Comparison of ENCODE assay signal across 29 cellular contexts in genomic region chr1:203473281-203473680, GRCh38. TPM values are rescaled to one million over a fixed set of nuclear protein-coding genes. Genes with fewer than 3 reads are reported as not detected.
"Had no signal": no experiment of that assay in that cellular context is flagged by ENCODE, and none has a peak within 500 bp of the region (broad histone marks: within the 10 kb centered on the region; RNA-seq: fewer than 3 reads in every experiment).

No MANE protein-coding gene starts in this region.

- H3K27ac ChIP-seq: pancreas, right lobe of liver, spleen had no signal

- H3K27ac Mint-ChIP-seq: immature natural killer cell; stimulated activated memory B cell treated with anti-CD40 and anti-IgM and Interleukin-4, amounts not matched to agents 10 μg/mL and 1 μg/mL and 100 μg/mL, for 72 hours; stimulated activated naive CD8-positive, alpha-beta T cell treated with anti-CD3 and anti-CD28 coated beads, Interleukin-15, Interleukin-2, amounts not matched to agents 100 ng/mL and 50 ng/mL, for 24 hours had no signal

- H3K27me3 ChIP-seq: gastroesophageal sphincter, pancreas, right lobe of liver had no signal

- H3K4me3 ChIP-seq: gastroesophageal sphincter, mucosa of descending colon, pancreas, right lobe of liver, spleen had no signal

- ATAC-seq: esophagus mucosa; gastroesophageal sphincter; mucosa of descending colon; naive thymus-derived CD8-positive, alpha-beta T cell; pancreas; right lobe of liver; stimulated activated memory B cell treated with anti-CD40 and anti-IgM and Interleukin-4, amounts not matched to agents 10 μg/mL and 1 μg/mL and 100 μg/mL, for 72 hours had no signal

- H3K9me3 Mint-ChIP-seq: immature natural killer cell; naive thymus-derived CD8-positive, alpha-beta T cell; neural crest cell; stimulated activated memory B cell treated with anti-CD40 and anti-IgM and Interleukin-4, amounts not matched to agents 10 μg/mL and 1 μg/mL and 100 μg/mL, for 72 hours; stimulated activated naive CD8-positive, alpha-beta T cell treated with anti-CD3 and anti-CD28 coated beads, Interleukin-15, Interleukin-2, amounts not matched to agents 100 ng/mL and 50 ng/mL, for 24 hours had no signal

- H3K4me1 Mint-ChIP-seq: immature natural killer cell had no signal

- H3K4me1 ChIP-seq: pancreas, right lobe of liver had no signal

- H3K36me3 Mint-ChIP-seq: immature natural killer cell; naive thymus-derived CD8-positive, alpha-beta T cell; stimulated activated memory B cell treated with anti-CD40 and anti-IgM and Interleukin-4, amounts not matched to agents 10 μg/mL and 1 μg/mL and 100 μg/mL, for 72 hours had no signal

- H3K36me3 ChIP-seq: gastroesophageal sphincter, pancreas, right lobe of liver, spleen had no signal

- H3K9me3 ChIP-seq: gastroesophageal sphincter, mucosa of descending colon, pancreas, right lobe of liver, spleen had no signal

- H3K4me3 Mint-ChIP-seq: immature natural killer cell; naive thymus-derived CD8-positive, alpha-beta T cell; neural crest cell; stimulated activated memory B cell treated with anti-CD40 and anti-IgM and Interleukin-4, amounts not matched to agents 10 μg/mL and 1 μg/mL and 100 μg/mL, for 72 hours; stimulated activated naive CD8-positive, alpha-beta T cell treated with anti-CD3 and anti-CD28 coated beads, Interleukin-15, Interleukin-2, amounts not matched to agents 100 ng/mL and 50 ng/mL, for 24 hours had no signal

- DNase-seq: central memory CD4-positive, alpha-beta T cell; cortex of kidney; effector memory CD4-positive, alpha-beta T cell; glutamatergic neuron; immature natural killer cell; left cardiac atrium; mucosa of descending colon; naive thymus-derived CD8-positive, alpha-beta T cell; nucleus accumbens; pancreas; right lobe of liver; stimulated activated CD4-positive, alpha-beta T cell treated with anti-CD3 and anti-CD28 coated beads, Interleukin-15, amount 100 ng/mL, for 24 hours; stimulated activated CD4-positive, alpha-beta T cell treated with anti-CD3 and anti-CD28 coated beads, Interleukin-1b, Interleukin-23, amount 100 ng/mL, for 48 hours; stimulated activated CD4-positive, alpha-beta T cell treated with anti-CD3 and anti-CD28 coated beads, Interleukin-4, amount 100 ng/mL, for 24 hours; trophoblast cell had no signal

RNA-seq across cellular contexts. Expression of gene PRELP, which starts 2.3 kb away (rescaled TPM):
- total RNA-seq: lung microvascular endothelial cell; naive thymus-derived CD8-positive, alpha-beta T cell had no signal
- polyA plus RNA-seq: immature natural killer cell; naive thymus-derived CD8-positive, alpha-beta T cell had no signal

RNA-seq across cellular contexts. Expression of gene OPTC, which starts 20.7 kb away (rescaled TPM):
- total RNA-seq: chondrocyte; esophagus mucosa; fibroblast of villous mesenchyme; gastroesophageal sphincter; left cardiac atrium; liver; lung microvascular endothelial cell; mucosa of descending colon; naive thymus-derived CD8-positive, alpha-beta T cell; neural crest cell; pancreas; progenitor cell of endocrine pancreas; right lobe of liver; skeletal muscle tissue; spleen; temporal lobe had no signal
- polyA plus RNA-seq: immature natural killer cell; keratinocyte; liver; naive thymus-derived CD8-positive, alpha-beta T cell; pancreas; spleen had no signal
